12 cellular contexts compared by ENCODE assay signal in genomic region chr1:116334015-116334547, GRCh38. TPM values are rescaled to one million over a fixed set of nuclear protein-coding genes. Genes with fewer than 3 reads are reported as not detected.
DNase-seq lines count a peak whose midpoint lies in the region; ATAC-seq, FAIRE-seq and TF ChIP-seq lines count a peak whose summit lies in the region.
"Had no signal": no experiment of that assay in that cellular context is flagged by ENCODE, and none has a peak within 500 bp of the region (broad histone marks: within the 10 kb centered on the region; RNA-seq: fewer than 3 reads in every experiment).

No MANE protein-coding gene starts in this region.

- H3K36me3 Mint-ChIP-seq in CD4-positive, CD25-positive, alpha-beta regulatory T cell: peaks cover 5% of the 10 kb centered on the region

- TF ChIP-seq EP300 in H1 (IDR thresholded peaks at IDR 0.05; ENCODE audit: borderline replicate concordance in 1 of 2, low read depth in 2 of 2, low read length in 2 of 2): no peak

- H4K8ac ChIP-seq in H1 (ENCODE audit: extremely low read depth, insufficient read depth, low read length): no peak overlapping the region

- no peak overlapping the region for H3K56ac ChIP-seq in H1 (replicated peaks; ENCODE audit: insufficient read length, low read depth, low read length)

- H2BK20ac ChIP-seq in H1 (ENCODE audit: low read length): peak overlapping the region; percentile 41; the same call in 1 of the 2 replicates

- no peak for FAIRE-seq in H1 (lab: Jason Lieb, UNC)
- FAIRE-seq: GM12878 had no signal

- H4K20me1 ChIP-seq in H1 (replicated peaks in 1 of 2; ENCODE audit: control insufficient read depth in 1 of 2, insufficient read depth in 2 of 2, low read length in 2 of 2): no peaks in the 10 kb centered on the region
- H4K20me1 ChIP-seq: BLaER1 had no signal

- H3K79me2 ChIP-seq in H1 (ENCODE audit: control insufficient read depth in 1 of 2, insufficient read depth in 2 of 2, low read length in 2 of 2): no peaks in the 10 kb centered on the region

- H3K9ac ChIP-seq in H1 (replicated peaks in 1 of 4; ENCODE audit: extremely low read depth in 1 of 4, low read depth in 3 of 4, low read length in 3 of 4): no peak overlapping the region
- H3K9ac ChIP-seq: BLaER1 had no signal

- H4K91ac ChIP-seq in H1 (replicated peaks; ENCODE audit: insufficient read length, low read length): no peak overlapping the region

- no peaks in the 10 kb centered on the region for H3K4me1 ChIP-seq in CD4-positive, CD25-positive, alpha-beta regulatory T cell (ENCODE audit: control insufficient read depth, insufficient read depth, low read length, poor library complexity, severe bottlenecking)
- peaks cover 0 to 6% (median 1%) of the 10 kb centered on the region in 4 experiments; a peak in 1 of 7 replicates for H3K4me1 ChIP-seq in H1 (replicated peaks in 1 of 4; ENCODE audit: control insufficient read depth in 3 of 4, insufficient read depth in 4 of 4, low read length in 3 of 4)
- peaks cover 19% of the 10 kb centered on the region for H3K4me1 ChIP-seq in lower lobe of right lung
- H3K4me1 ChIP-seq: ascending aorta, BLaER1 had no signal

- H2BK12ac ChIP-seq in H1 (ENCODE audit: low read depth, low read length): no peak overlapping the region

- H3K4me3 ChIP-seq in CD4-positive, CD25-positive, alpha-beta regulatory T cell (ENCODE audit: low read depth, low read length): no peak overlapping the region
- H3K4me3 ChIP-seq in MG63 (no peak overlapping the region), H1 (ENCODE audit: extremely low read depth in 1 of 4, insufficient read depth in 2 of 4, low read depth in 3 of 4, low read length in 4 of 4) (no peak overlapping the region), lower lobe of right lung (no peak overlapping the region)
- H3K4me3 ChIP-seq: ascending aorta, BLaER1, GM12878 had no signal

- no peaks in the 10 kb centered on the region for H3K27me3 ChIP-seq in CD4-positive, CD25-positive, alpha-beta regulatory T cell (ENCODE audit: control insufficient read depth, insufficient read depth, low read length)
- H3K27me3 ChIP-seq in MG63 (no peaks in the 10 kb centered on the region), H1 (replicated peaks in 1 of 4; ENCODE audit: control insufficient read depth in 3 of 4, extremely low read depth in 1 of 4, insufficient read depth in 3 of 4, low read length in 3 of 4) (no peaks in the 10 kb centered on the region), lower lobe of right lung (ENCODE audit: low read depth) (no peaks in the 10 kb centered on the region)
- H3K27me3 ChIP-seq: ascending aorta, BLaER1 had no signal

- peaks cover 0 to 3% (median 0%) of the 10 kb centered on the region in 7 donors for H3K9me3 Mint-ChIP-seq in CD4-positive, CD25-positive, alpha-beta regulatory T cell

- no peaks in the 10 kb centered on the region for H3K36me3 ChIP-seq in CD4-positive, CD25-positive, alpha-beta regulatory T cell (ENCODE audit: control insufficient read depth, insufficient read depth, low read length)
- H3K36me3 ChIP-seq in MG63 (no peaks in the 10 kb centered on the region), H1 (ENCODE audit: control insufficient read depth in 2 of 4, insufficient read depth in 4 of 4, low read length in 3 of 4) (no peaks in the 10 kb centered on the region), lower lobe of right lung (no peaks in the 10 kb centered on the region)
- H3K36me3 ChIP-seq: ascending aorta, BLaER1 had no signal

- TF ChIP-seq POLR2A in H1 (IDR thresholded peaks at IDR 0.05; ENCODE audit: control extremely low read depth in 1 of 2, low read depth in 2 of 2, low read length in 2 of 2): no peak

- H3K23me2 ChIP-seq in H1 (ENCODE audit: low read depth, low read length): no peaks in the 10 kb centered on the region

- no peak for DNase-seq in CD4-positive, CD25-positive, alpha-beta regulatory T cell
- peak; percentile 95 for DNase-seq in MG63
- no peak for DNase-seq in H1 (ENCODE audit: low read depth in 1 of 2, low spot score in 2 of 2)
- peak; percentile 56 for DNase-seq in lower lobe of right lung
- no peak for DNase-seq in glomerular visceral epithelial cell (ENCODE audit: extremely low spot score)
- no peak for DNase-seq in middle frontal gyrus (ENCODE audit: extremely low spot score, low spot score)
- DNase-seq: NCI-H1105 had no signal

- H3K27ac ChIP-seq in CD4-positive, CD25-positive, alpha-beta regulatory T cell (ENCODE audit: insufficient read depth, low read length, poor library complexity, severe bottlenecking): no peak overlapping the region
- no peak overlapping the region for H3K27ac ChIP-seq in H1 (ENCODE audit: low read depth, low read length)
- H3K27ac ChIP-seq in lower lobe of right lung: peak overlapping the region; percentile 18
- H3K27ac ChIP-seq: ascending aorta, BLaER1 had no signal

- H2AFZ ChIP-seq in H1 (ENCODE audit: low read length): no peak overlapping the region

- intact Hi-C loops in lower lobe of right lung (cut with DNase I): no loop called here

- no peak overlapping the region for H2BK120ac ChIP-seq in H1 (replicated peaks; ENCODE audit: low read depth, low read length)

- H2BK5ac ChIP-seq in H1 (ENCODE audit: low read depth, low read length): no peak overlapping the region

- H3K4me3 Mint-ChIP-seq in CD4-positive, CD25-positive, alpha-beta regulatory T cell: peak overlapping the region in 1 of 4 donors; percentile 88

- H3K4me1 Mint-ChIP-seq in CD4-positive, CD25-positive, alpha-beta regulatory T cell: peaks cover 0 to 52% (median 18%) of the 10 kb centered on the region in 4 donors

- H3K27me3 Mint-ChIP-seq in CD4-positive, CD25-positive, alpha-beta regulatory T cell: peaks cover 8% of the 10 kb centered on the region

- no peak for ATAC-seq in CD4-positive, CD25-positive, alpha-beta regulatory T cell (ENCODE audit: low read depth in 2 of 2)
- ATAC-seq in lower lobe of right lung: peak; percentile 76
- no peak for ATAC-seq in HG03159 (IDR thresholded peaks at IDR 0.05; ENCODE audit: unreplicated experiment)
- ATAC-seq in GM21390 (IDR thresholded peaks at IDR 0.05; ENCODE audit: unreplicated experiment): no peak

- TF ChIP-seq CTCF in H1 (IDR thresholded peaks at IDR 0.05; ENCODE audit: control extremely low read depth in 1 of 3, insufficient read depth in 1 of 3, low read depth in 1 of 3, low read length in 3 of 3) (no peak), lower lobe of right lung (IDR thresholded peaks at IDR 0.05) (no peak)

- POLR2A ChIA-PET in H1 (lab: Charles Lee; ENCODE audit: partially characterized antibody): interaction anchor here (1.0 kb wide), 1 partner anchor 42 kb away, joined by 4 read pairs; no protein-coding TSS in a partner anchor

- no peak overlapping the region for H2BK15ac ChIP-seq in H1 (ENCODE audit: low read length)

- H3K27ac Mint-ChIP-seq in CD4-positive, CD25-positive, alpha-beta regulatory T cell: peak overlapping the region in 2 of 3 donors; percentile 72 to 80

- no peaks in the 10 kb centered on the region for H3K79me1 ChIP-seq in H1 (ENCODE audit: low read depth, low read length)

- 93% methylated on average over 2 of the region's 2 CpGs; no CpG with 5 or more reads in 1 of the 2 experiments for WGBS in H1 (ENCODE audit: extremely low coverage in 1 of 2, insufficient coverage in 1 of 2, insufficient read length in 1 of 2, insufficient replicate concordance in 2 of 2, low coverage in 1 of 2, low lambda C conversion rate in 2 of 2, missing lambda C conversion rate in 1 of 2), 2 experiments

- no peak for TF ChIP-seq RAD21 in H1 (IDR thresholded peaks at IDR 0.05 in 1 of 2, conservative IDR thresholded peaks at IDR 0.05 in 1 of 2; ENCODE audit: low read depth in 2 of 2, low read length in 2 of 2)

- CTCF ChIA-PET in H1 (lab: Charles Lee; ENCODE audit: partially characterized antibody): interaction anchor here (0.8 to 1.1 kb wide), 2 partner anchors 10 to 15 kb away, joined by 4 to 5 read pairs; no protein-coding TSS in a partner anchor

- no peak overlapping the region for H3K14ac ChIP-seq in H1 (ENCODE audit: insufficient read length)

- H3K4me2 ChIP-seq in H1 (ENCODE audit: insufficient read depth in 1 of 2, low read depth in 2 of 2, low read length in 2 of 2): no peak overlapping the region; a peak in 1 of 4 replicates
- H3K4me2 ChIP-seq: BLaER1 had no signal

- H2AK5ac ChIP-seq in H1 (ENCODE audit: low read depth, low read length): no peak overlapping the region

- H3K4ac ChIP-seq in H1 (replicated peaks; ENCODE audit: insufficient read length, low read depth, low read length): no peak overlapping the region

- H3K23ac ChIP-seq in H1 (ENCODE audit: insufficient read length): no peak overlapping the region

- no peaks in the 10 kb centered on the region for H3K9me3 ChIP-seq in CD4-positive, CD25-positive, alpha-beta regulatory T cell (ENCODE audit: control insufficient read depth in 2 of 2, low read length in 2 of 2)
- no peaks in the 10 kb centered on the region for H3K9me3 ChIP-seq in MG63
- H3K9me3 ChIP-seq in H1 (ENCODE audit: insufficient read depth in 2 of 2, low read depth in 1 of 2, low read length in 1 of 2): no peaks in the 10 kb centered on the region
- H3K9me3 ChIP-seq in lower lobe of right lung: no peaks in the 10 kb centered on the region
- H3K9me3 ChIP-seq: ascending aorta, BLaER1 had no signal

- H3K18ac ChIP-seq in H1 (ENCODE audit: extremely low read depth, low read length): no peak overlapping the region

- H4K5ac ChIP-seq in H1 (ENCODE audit: insufficient read length, low read depth, low read length): no peak overlapping the region

TF ChIP-seq in H1, 55 proteins besides CTCF, POLR2A, EP300 and RAD21 (continues in another document):
- no peak for TF ChIP-seq POLR2AphosphoS5 (IDR thresholded peaks at IDR 0.05; ENCODE audit: low read depth, low read length)
- no peak for TF ChIP-seq E2F6 (IDR thresholded peaks at IDR 0.05)
- TF ChIP-seq TCF12 (IDR thresholded peaks at IDR 0.05; ENCODE audit: low read depth, low read length): no peak

RNA-seq across cellular contexts. Expression of gene ATP1A1, which starts 39.0 kb away (rescaled TPM):
- 228 TPM for total RNA-seq in CD4-positive, CD25-positive, alpha-beta regulatory T cell
- 10 to 100 TPM; 52.4 to 63.8 (median 58.8) TPM for polyA plus RNA-seq in CD4-positive, CD25-positive, alpha-beta regulatory T cell
- 88.6 and 124 TPM in 2 replicates for total RNA-seq in MG63 (2014; rRNA removed; shearing (Covaris generic); ENCODE audit: low replicate concordance)
- total RNA-seq in H1 (2021; fragmentation: NEBNext Ultra II Directional; extraction: Animal tissue kit (Norgen Biotek cat#: 25700)): 325 and 326 TPM in 2 replicates
- 196 and 222 TPM in 2 replicates for polyA plus RNA-seq in H1 (2011; rRNA removed)
- 303 TPM for polyA plus RNA-seq in H1 (2011; cell fraction: cytosol; rRNA removed)
- polyA plus RNA-seq in H1 (2011; cell fraction: nucleus; rRNA removed): 248 TPM
- polyA plus RNA-seq in H1 (2012, experiment 1 of 2): 307 to 322 TPM (median 314 TPM) in 4 replicates
- polyA plus RNA-seq in H1 (2012, experiment 2 of 2): 161 TPM
- 339 TPM for polyA plus RNA-seq in H1 (2013, experiment 1 of 2)
- polyA plus RNA-seq in H1 (2013, experiment 2 of 2): 324 TPM
- 506 and 517 TPM in 2 replicates for polyA minus RNA-seq in H1 (2011; rRNA and poly(A)+ RNA removed)
- polyA minus RNA-seq in H1 (2011; cell fraction: cytosol; rRNA and poly(A)+ RNA removed): 183 TPM
- polyA minus RNA-seq in H1 (2011; cell fraction: nucleus; rRNA and poly(A)+ RNA removed): 178 TPM
- 518 TPM for total RNA-seq in lower lobe of right lung

Comparison
In these comparisons a context has a peak if more than half of its experiments do, and no peak if none do; other contexts are left out.
1. ATAC-seq: peak in lower lobe of right lung (2 of 2); none in CD4-positive, CD25-positive, alpha-beta regulatory T cell (0 of 2), HG03159 (single experiment) and GM21390 (single experiment).
2. DNase-seq: peak in MG63 (single experiment) and lower lobe of right lung (single experiment); none in CD4-positive, CD25-positive, alpha-beta regulatory T cell (0 of 3), H1 (0 of 2), glomerular visceral epithelial cell (single experiment) and middle frontal gyrus (single experiment).